In genomic region chr3:196039359-196039758, GRCh38 we compare ENCODE assay signal across 24 cellular contexts.
"Had no signal": no experiment of that assay in that cellular context is flagged by ENCODE, and none has a peak within 500 bp of the region (broad histone marks: within the 10 kb centered on the region; RNA-seq: fewer than 3 reads in every experiment).

No MANE protein-coding gene starts in this region.

- H3K36me3 ChIP-seq: left ventricle myocardium inferior, ovary, prostate gland, suprapubic skin, thoracic aorta, tibial artery, upper lobe of right lung had no signal

- H3K4me1 ChIP-seq: left ventricle myocardium inferior, prostate gland, suprapubic skin, tibial artery, upper lobe of right lung had no signal

- H3K27ac ChIP-seq: left ventricle myocardium inferior, ovary, prostate gland, skin epidermis, suprapubic skin, thoracic aorta, tibial artery, upper lobe of right lung had no signal

- DNase-seq: hypothalamus; immature natural killer cell; left ventricle myocardium inferior; midbrain; mucosa of descending colon; naive thymus-derived CD4-positive, alpha-beta T cell; ovary; posterior cingulate gyrus; retina; right cardiac atrium; stimulated activated CD4-positive, alpha-beta T cell treated with anti-CD3 and anti-CD28 coated beads, Interleukin-4, amount 100 ng/mL, for 24 hours; stimulated activated naive CD4-positive, alpha-beta T cell; tibial artery; trophoblast cell; upper lobe of right lung had no signal

- ATAC-seq: mucosa of descending colon; naive thymus-derived CD4-positive, alpha-beta T cell; natural killer cell treated with Interleukin-12 subunit alpha and Interleukin-12 subunit beta and Interleukin-15 and Interleukin-18, amount 100 ng/mL, for 72 hours; right cardiac atrium; sciatic nerve; stimulated activated effector memory CD8-positive, alpha-beta T cell treated with anti-CD3 and anti-CD28 coated beads, Interleukin-12 subunit alpha, Interleukin-12 subunit beta, amount 100 ng/mL, for 72 hours; upper lobe of right lung had no signal

- H3K4me3 ChIP-seq: left ventricle myocardium inferior, mucosa of descending colon, ovary, prostate gland, skin epidermis, suprapubic skin, thoracic aorta, tibial artery, upper lobe of right lung had no signal

- H3K27me3 ChIP-seq: ovary, suprapubic skin, tibial artery, upper lobe of right lung had no signal

- FAIRE-seq: islet of Langerhans, urothelium cell line had no signal

- H3K9me3 ChIP-seq: mucosa of descending colon, ovary, prostate gland, upper lobe of right lung had no signal
